In the genomic region with DNA sequence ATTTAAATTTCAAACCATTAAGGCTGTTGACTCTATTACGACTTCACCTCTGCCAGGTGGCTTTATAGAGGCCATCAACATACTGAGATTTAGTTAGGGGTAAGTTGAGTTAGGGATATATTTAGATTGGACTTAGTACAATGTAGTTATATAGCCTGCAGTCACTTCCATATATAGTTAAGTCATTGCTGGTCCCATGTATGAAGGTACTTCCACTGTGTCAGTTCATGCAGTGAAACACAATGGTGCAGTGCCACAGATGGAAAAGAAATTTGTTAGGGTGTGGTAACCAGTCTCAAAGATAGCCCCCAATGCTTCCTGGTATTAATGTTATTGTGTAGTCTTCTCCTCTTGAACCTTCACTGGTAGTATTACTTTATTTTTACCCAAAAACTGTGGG, we compare ENCODE assay signal across 13 cellular contexts. TPM values are rescaled to one million over a fixed set of nuclear protein-coding genes. Genes with fewer than 3 reads are reported as not detected.
DNase-seq lines count a peak whose midpoint lies in the region; ATAC-seq and TF ChIP-seq lines count a peak whose summit lies in the region.
"Had no signal": no experiment of that assay in that cellular context is flagged by ENCODE, and none has a peak within 500 bp of the region (broad histone marks: within the 10 kb centered on the region; RNA-seq: fewer than 3 reads in every experiment).

No MANE protein-coding gene starts in this region.

- H3K27ac Mint-ChIP-seq in HFFc6 (peak overlapping the region; percentile 85), progenitor cell of endocrine pancreas (no peak overlapping the region)
- H3K27ac Mint-ChIP-seq in stimulated activated naive CD8-positive, alpha-beta T cell treated with anti-CD3 and anti-CD28 coated beads, Interleukin-15, amount 100 ng/mL, for 72 hours, result no peak overlapping the region

- H3K4me3 ChIP-seq in Panc1 (ENCODE audit: low read depth in 2 of 2, low read length in 2 of 2), result no peak overlapping the region
- no peak overlapping the region for H3K4me3 ChIP-seq in smooth muscle cell
- H3K4me3 ChIP-seq: BLaER1 had no signal

- in situ Hi-C loops in Panc1 (cut with HindIII; ENCODE audit: low pct_unique_long_range_greater_than_20kb, low sequenced_read_pairs), result no loop called here

- no peaks in the 10 kb centered on the region for H4K20me1 ChIP-seq in smooth muscle cell (ENCODE audit: low read depth)
- H4K20me1 ChIP-seq: BLaER1 had no signal

- no peak for ATAC-seq in Panc1
- no peak for ATAC-seq in stimulated activated naive CD8-positive, alpha-beta T cell treated with anti-CD3 and anti-CD28 coated beads, Interleukin-15, amount 100 ng/mL, for 72 hours
- no peak for ATAC-seq in HG03565 (IDR thresholded peaks at IDR 0.05; ENCODE audit: unreplicated experiment)

- no peaks in the 10 kb centered on the region for H3K9me3 Mint-ChIP-seq in HFFc6
- no peaks in the 10 kb centered on the region for H3K9me3 Mint-ChIP-seq in stimulated activated naive CD8-positive, alpha-beta T cell treated with anti-CD3 and anti-CD28 coated beads, Interleukin-15, amount 100 ng/mL, for 72 hours
- H3K9me3 Mint-ChIP-seq in progenitor cell of endocrine pancreas (ENCODE audit: low read depth), result no peaks in the 10 kb centered on the region

- H3K9me3 ChIP-seq in Panc1 (ENCODE audit: control insufficient read depth, insufficient read depth, low read depth, low read length), result no peaks in the 10 kb centered on the region
- no peaks in the 10 kb centered on the region for H3K9me3 ChIP-seq in smooth muscle cell (replicated peaks; ENCODE audit: low read depth)
- H3K9me3 ChIP-seq: BLaER1 had no signal

- no peak for DNase-seq in HFFc6
- DNase-seq in Panc1 (ENCODE audit: low read depth, low spot score), result no peak
- peak; percentile 16 to 50 for DNase-seq in erythroblast (lab: John Stamatoyannopoulos, UW)
- no peak for DNase-seq in smooth muscle cell (lab: John Stamatoyannopoulos, UW; ENCODE audit: unreplicated experiment)
- no peak for DNase-seq in stimulated activated naive CD8-positive, alpha-beta T cell treated with anti-CD3 and anti-CD28 coated beads, Interleukin-15, amount 100 ng/mL, for 72 hours
- DNase-seq in progenitor cell of endocrine pancreas (ENCODE audit: low spot score, unreplicated experiment), result no peak
- DNase-seq: Kasumi-1, NCI-H1105 treated with DMSO at 0.1 percent for 48 hours, NCI-H187, NCI-H446 treated with DMSO at 0.1 percent for 48 hours, NCI-H748 treated with DMSO at 0.1 percent for 48 hours had no signal

- peaks cover 61% of the 10 kb centered on the region for H3K4me1 Mint-ChIP-seq in HFFc6 (ENCODE audit: low read depth)
- H3K4me1 Mint-ChIP-seq in stimulated activated naive CD8-positive, alpha-beta T cell treated with anti-CD3 and anti-CD28 coated beads, Interleukin-15, amount 100 ng/mL, for 72 hours, result peaks cover 6% of the 10 kb centered on the region
- H3K4me1 Mint-ChIP-seq in progenitor cell of endocrine pancreas (ENCODE audit: low read depth), result peaks cover 9% of the 10 kb centered on the region

- H3K79me2 ChIP-seq in smooth muscle cell (ENCODE audit: low read depth), result no peaks in the 10 kb centered on the region

- peak overlapping the region; percentile 63 for H3K4me2 ChIP-seq in smooth muscle cell
- H3K4me2 ChIP-seq: BLaER1 had no signal

- WGBS in smooth muscle cell (ENCODE audit: low lambda C conversion rate), result 82% methylated on average over 1 of the region's 1 CpG

- POLR2A ChIA-PET in Panc1 (lab: Charles Lee), result no interaction called here

- no TSS peak for BruUV-seq in Panc1 (replicated peaks; lab: Mats Ljungman, UMichigan)

- H2AFZ ChIP-seq in smooth muscle cell (ENCODE audit: low read depth), result no peak overlapping the region

- peaks cover 18% of the 10 kb centered on the region for H3F3A ChIP-seq in smooth muscle cell (ENCODE audit: low read depth)

- CTCF ChIA-PET in Panc1 (lab: Charles Lee), result no interaction called here

- peak overlapping the region; percentile 60 for H3K9ac ChIP-seq in smooth muscle cell (ENCODE audit: low read depth)
- H3K9ac ChIP-seq: BLaER1 had no signal

- peak; percentile 3 for TF ChIP-seq POLR2A in erythroblast (IDR thresholded peaks at IDR 0.05; ENCODE audit: low read length)

- H3K4me1 ChIP-seq in Panc1 (ENCODE audit: control insufficient read depth, insufficient read depth, low read length) (peaks cover 16% of the 10 kb centered on the region), smooth muscle cell (ENCODE audit: low read depth) (peaks cover 26% of the 10 kb centered on the region)
- H3K4me1 ChIP-seq: BLaER1 had no signal

- H3K27me3 Mint-ChIP-seq in HFFc6 (ENCODE audit: insufficient read depth) (no peaks in the 10 kb centered on the region), progenitor cell of endocrine pancreas (no peaks in the 10 kb centered on the region)
- no peaks in the 10 kb centered on the region for H3K27me3 Mint-ChIP-seq in stimulated activated naive CD8-positive, alpha-beta T cell treated with anti-CD3 and anti-CD28 coated beads, Interleukin-15, amount 100 ng/mL, for 72 hours

- H3K36me3 ChIP-seq in Panc1 (ENCODE audit: control insufficient read depth, insufficient read depth, low read length), result no peaks in the 10 kb centered on the region
- no peaks in the 10 kb centered on the region for H3K36me3 ChIP-seq in smooth muscle cell (ENCODE audit: low read depth)
- H3K36me3 ChIP-seq: BLaER1 had no signal

- TF ChIP-seq CTCF in HFFc6 (IDR thresholded peaks at IDR 0.05) (no peak), Panc1 (IDR thresholded peaks at IDR 0.05) (no peak), smooth muscle cell (IDR thresholded peaks at IDR 0.05; ENCODE audit: borderline replicate concordance, insufficient read depth, poor library complexity, severe bottlenecking) (no peak), progenitor cell of endocrine pancreas (IDR thresholded peaks at IDR 0.05; ENCODE audit: unreplicated experiment) (no peak)

- intact Hi-C loops in Panc1 (cut with micrococcal nuclease; ENCODE audit: unreplicated experiment), result no loop called here

- H3K27me3 ChIP-seq in Panc1 (ENCODE audit: control insufficient read depth, insufficient read depth, low read length) (no peaks in the 10 kb centered on the region), smooth muscle cell (ENCODE audit: low read depth) (no peaks in the 10 kb centered on the region)
- H3K27me3 ChIP-seq: BLaER1 had no signal

- H3K4me3 Mint-ChIP-seq in HFFc6 (no peak overlapping the region), progenitor cell of endocrine pancreas (ENCODE audit: low read depth) (no peak overlapping the region)
- H3K4me3 Mint-ChIP-seq in stimulated activated naive CD8-positive, alpha-beta T cell treated with anti-CD3 and anti-CD28 coated beads, Interleukin-15, amount 100 ng/mL, for 72 hours, result no peak overlapping the region

- H3K36me3 Mint-ChIP-seq in HFFc6 (ENCODE audit: low read depth), result no peaks in the 10 kb centered on the region
- H3K36me3 Mint-ChIP-seq in progenitor cell of endocrine pancreas (ENCODE audit: insufficient read depth), result no peaks in the 10 kb centered on the region

- H3K27ac ChIP-seq in Panc1 (ENCODE audit: low read length) (0 out of 2 replicates have a peak overlapping the region, but pooled peaks have one; percentile 2), smooth muscle cell (ENCODE audit: low read depth) (peak overlapping the region; percentile 95)
- H3K27ac ChIP-seq: BLaER1 had no signal

RNA-seq across cellular contexts. Expression of gene TSPAN13, which starts 12.6 kb away (rescaled TPM):
- 10 to 100 TPM; 19.5 to 60.9 (median 23.4) TPM for total RNA-seq in HFFc6 (2021; fragmentation: NEBNext Ultra II Directional; extraction: Animal tissue kit (Norgen Biotek cat#: 25700))
- total RNA-seq in Panc1 (2021; ENCODE audit: unreplicated experiment) (80.8 TPM), smooth muscle cell (128 and 142 TPM in 2 replicates), progenitor cell of endocrine pancreas (112 and 116 TPM in 2 replicates)
- polyA plus RNA-seq in Panc1 (2012; ENCODE audit: insufficient read length), result 54.4 TPM
- 103 and 116 TPM in 2 replicates for polyA plus RNA-seq in smooth muscle cell

Comparison
In these comparisons a context has a peak if more than half of its experiments do, and no peak if none do; other contexts are left out.
1. DNase-seq: peak in erythroblast (2 of 2); none in HFFc6 (single experiment), Panc1 (single experiment), smooth muscle cell (single experiment), stimulated activated naive CD8-positive, alpha-beta T cell treated with anti-CD3 and anti-CD28 coated beads, Interleukin-15, amount 100 ng/mL, for 72 hours (0 of 2) and progenitor cell of endocrine pancreas (single experiment).